In genomic region chr22:20392983-20393704, GRCh38 we compare ENCODE assay signal across 8 cellular contexts. TPM values are rescaled to one million over a fixed set of nuclear protein-coding genes. Genes with fewer than 3 reads are reported as not detected.
DNase-seq lines count a peak whose midpoint lies in the region; ATAC-seq and TF ChIP-seq lines count a peak whose summit lies in the region.

No MANE protein-coding gene starts in this region.

- WGBS in IMR-90 (ENCODE audit: extremely low coverage in 2 of 2, insufficient read length in 1 of 2), 2 experiments = 100% methylated on average over 6 of the region's 23 CpGs; no CpG with 5 or more reads in 1 of the 2 experiments

- no peaks in the 10 kb centered on the region for H3K9me3 Mint-ChIP-seq in effector memory CD8-positive, alpha-beta T cell
- no peaks in the 10 kb centered on the region for H3K9me3 Mint-ChIP-seq in nephron

- peak overlapping the region; percentile 93 for H3K9ac ChIP-seq in BLaER1
- no peak overlapping the region; the same call in 1 of the 2 replicates for H3K9ac ChIP-seq in IMR-90 (ENCODE audit: low read depth, low read length)

- no peak for DNase-seq in IMR-90
- DNase-seq in effector memory CD8-positive, alpha-beta T cell = no peak
- no peak for DNase-seq in NCI-H128 (lab: John Stamatoyannopoulos, UW; ENCODE audit: unreplicated experiment)
- DNase-seq in T-helper 9 cell = no peak
- DNase-seq in AG08395 (ENCODE audit: low spot score) = no peak
- no peak for DNase-seq in foreskin melanocyte

- H3K4me1 Mint-ChIP-seq in effector memory CD8-positive, alpha-beta T cell (ENCODE audit: low read depth in 2 of 2) = peaks cover 31 to 37% of the 10 kb centered on the region in 2 donors
- peaks cover 33% of the 10 kb centered on the region for H3K4me1 Mint-ChIP-seq in nephron

- H3K36me3 Mint-ChIP-seq in effector memory CD8-positive, alpha-beta T cell (ENCODE audit: insufficient read depth) = no peaks in the 10 kb centered on the region
- peaks cover 4% of the 10 kb centered on the region for H3K36me3 Mint-ChIP-seq in nephron (ENCODE audit: low read depth)

- dilution Hi-C loops in IMR-90 (cut with HindIII; ENCODE audit: low sequenced_read_pairs, unreplicated experiment) = no loop called here

- peaks cover 22 to 37% of the 10 kb centered on the region in 2 experiments for H3K79me1 ChIP-seq in IMR-90 (ENCODE audit: low read depth in 1 of 2, low read length in 2 of 2)

- no peak overlapping the region for H3K18ac ChIP-seq in IMR-90 (ENCODE audit: low read depth, low read length)

- peak overlapping the region; percentile 88 to 95 for H3K27ac Mint-ChIP-seq in effector memory CD8-positive, alpha-beta T cell
- H3K27ac Mint-ChIP-seq in nephron = peak overlapping the region; percentile 98 to 99 (median 99)

- peak overlapping the region; percentile 93 for H3K4ac ChIP-seq in IMR-90 (ENCODE audit: low read depth, low read length)

- TF ChIP-seq RAD21 in IMR-90 (IDR thresholded peaks at IDR 0.05; ENCODE audit: low read length) = no peak

- TF ChIP-seq POLR2A in IMR-90 (IDR thresholded peaks at IDR 0.05; ENCODE audit: low read depth, low read length) = no peak

- no peaks in the 10 kb centered on the region for H3K27me3 Mint-ChIP-seq in effector memory CD8-positive, alpha-beta T cell
- no peaks in the 10 kb centered on the region for H3K27me3 Mint-ChIP-seq in nephron (ENCODE audit: low read depth)

- H4K5ac ChIP-seq in IMR-90 (ENCODE audit: low read depth, low read length) = peak overlapping the region; percentile 99

- H4K91ac ChIP-seq in IMR-90 (ENCODE audit: insufficient read depth, low read depth, low read length) = peak overlapping the region; percentile 94; the same call in 1 of the 2 replicates

- no peak overlapping the region for H3K23ac ChIP-seq in IMR-90 (ENCODE audit: low read depth, low read length)

- peak overlapping the region; percentile 38; the same call in 1 of the 2 replicates for H2BK120ac ChIP-seq in IMR-90 (ENCODE audit: low read depth, low read length)

- TF ChIP-seq CTCF in IMR-90 (conservative IDR thresholded peaks at IDR 0.05; ENCODE audit: low read depth, low read length) = no peak
- no peak for TF ChIP-seq CTCF in nephron (IDR thresholded peaks at IDR 0.05; ENCODE audit: unreplicated experiment in 3 of 3)

- H3K4me3 ChIP-seq in BLaER1 (peak overlapping the region; percentile 87), IMR-90 (ENCODE audit: insufficient read depth, low read depth, low read length) (no peak overlapping the region; the same call in 1 of the 2 replicates)

- peaks cover 30% of the 10 kb centered on the region for H3K9me1 ChIP-seq in IMR-90 (ENCODE audit: insufficient read depth, low read length)

- H2BK5ac ChIP-seq in IMR-90 (ENCODE audit: low read depth, low read length, poor library complexity, severe bottlenecking) = peak overlapping the region; percentile 80

- no peak overlapping the region for H3K56ac ChIP-seq in IMR-90 (ENCODE audit: extremely low read depth, insufficient read depth, low read length)

- ATAC-seq in IMR-90 (ENCODE audit: low read depth) = no peak
- no peak for ATAC-seq in effector memory CD8-positive, alpha-beta T cell (replicated peaks)

- peak overlapping the region; percentile 98 for H3K4me2 ChIP-seq in BLaER1
- peak overlapping the region; percentile 95 for H3K4me2 ChIP-seq in IMR-90 (ENCODE audit: low read depth, low read length)

- peak overlapping the region; percentile 98 to 100 for H4K8ac ChIP-seq in IMR-90 (ENCODE audit: low read depth in 2 of 2, low read length in 2 of 2)

- POLR2A ChIA-PET in IMR-90 (lab: Charles Lee; ENCODE audit: unreplicated experiment) = interaction anchor here (0.6 kb wide), 1 partner anchor 73 kb away, joined by 3 read pairs; the partner anchor contains the start of gene DGCR6L

- peak overlapping the region; percentile 99 for H2AFZ ChIP-seq in IMR-90 (replicated peaks; ENCODE audit: low read length, poor library complexity)

- no TSS peak for BruUV-seq in IMR-90 (replicated peaks; lab: Mats Ljungman, UMichigan)

- peak overlapping the region; percentile 91 for H3K27ac ChIP-seq in BLaER1
- H3K27ac ChIP-seq in IMR-90 (ENCODE audit: insufficient read depth, low read length) = peak overlapping the region; percentile 84

- no peak overlapping the region for H2BK20ac ChIP-seq in IMR-90 (ENCODE audit: low read depth, low read length)

- peak overlapping the region; percentile 83 to 87 for H3K4me3 Mint-ChIP-seq in effector memory CD8-positive, alpha-beta T cell
- H3K4me3 Mint-ChIP-seq in nephron = peak overlapping the region; percentile 93 to 96 (median 93)

- no peaks in the 10 kb centered on the region for H3K27me3 ChIP-seq in BLaER1
- H3K27me3 ChIP-seq in IMR-90 (ENCODE audit: control insufficient read depth, insufficient read depth, low read length) = no peaks in the 10 kb centered on the region

- peak overlapping the region; percentile 96 for H2AK9ac ChIP-seq in IMR-90 (replicated peaks; ENCODE audit: low read depth, low read length, poor library complexity)

- peak overlapping the region; percentile 91 for H2AK5ac ChIP-seq in IMR-90 (ENCODE audit: low read depth, low read length)

- peak overlapping the region; percentile 94 for H3K14ac ChIP-seq in IMR-90 (replicated peaks; ENCODE audit: low read depth, low read length)

- in situ Hi-C loops in IMR-90 (cut with MboI; ENCODE audit: low sequenced_read_pairs) = loop anchor here (10.0 kb wide), 1 partner anchor 62 kb away; no protein-coding TSS in a partner anchor

- H3K36me3 ChIP-seq in BLaER1 = no peaks in the 10 kb centered on the region
- H3K36me3 ChIP-seq in IMR-90 (ENCODE audit: control insufficient read depth, insufficient read depth, low read length) = 0 out of 2 replicates have a peak, but pooled peaks cover 3% of the 10 kb centered on the region

- peaks cover 38% of the 10 kb centered on the region for H3K4me1 ChIP-seq in BLaER1
- H3K4me1 ChIP-seq in IMR-90 (ENCODE audit: control insufficient read depth, insufficient read depth, low read length) = peaks cover 14% of the 10 kb centered on the region

- CTCF ChIA-PET in IMR-90 (lab: Yijun Ruan, JAX) = interaction anchor here (1.1 kb wide), 1 partner anchor 236 kb away, joined by 3 read pairs; no protein-coding TSS in a partner anchor

- peaks cover 7% of the 10 kb centered on the region for H3K9me3 ChIP-seq in BLaER1
- peaks cover 5% of the 10 kb centered on the region for H3K9me3 ChIP-seq in IMR-90 (ENCODE audit: control insufficient read depth, insufficient read depth, low read length)

- intact Hi-C loops in IMR-90 (cut with micrococcal nuclease) = no loop called here

- peaks cover 38% of the 10 kb centered on the region for H4K20me1 ChIP-seq in BLaER1
- peaks cover 13% of the 10 kb centered on the region for H4K20me1 ChIP-seq in IMR-90 (ENCODE audit: insufficient read depth, low read length)

- no peak overlapping the region for H2BK15ac ChIP-seq in IMR-90 (ENCODE audit: low read depth, low read length)

TF ChIP-seq in IMR-90, 13 proteins besides CTCF, POLR2A, EP300 and RAD21:
- no peak for TF ChIP-seq MAFK (IDR thresholded peaks at IDR 0.05; ENCODE audit: low read depth, low read length)
- no peak for TF ChIP-seq USF2 (IDR thresholded peaks at IDR 0.05; ENCODE audit: low read depth, low read length)
- 0 out of 2 replicates have a peak, but pooled peaks have one; percentile 5 for TF ChIP-seq CEBPB (IDR thresholded peaks at IDR 0.05; ENCODE audit: low read depth, low read length)
- no peak for TF ChIP-seq CHD1 (IDR thresholded peaks at IDR 0.05; ENCODE audit: low read depth, low read length)
- no peak for TF ChIP-seq MXI1 (IDR thresholded peaks at IDR 0.05; ENCODE audit: borderline replicate concordance, low read depth, low read length)

RNA-seq across cellular contexts. Expression of gene ZNF74, which starts 0.8 kb away (rescaled TPM):
- total RNA-seq in IMR-90 (2012; rRNA removed) = 6.9 and 7.5 TPM in 2 replicates
- polyA plus RNA-seq in IMR-90 (2012; rRNA removed) = 8.4 TPM in 2 replicates
- 5.9 and 10.0 TPM in 2 replicates for polyA plus RNA-seq in IMR-90 (2012; cell fraction: cytosol; rRNA removed)
- polyA plus RNA-seq in IMR-90 (2012; cell fraction: nucleus; rRNA removed; ENCODE audit: low replicate concordance) = 14.7 and 28.8 TPM in 2 replicates

RNA-seq across cellular contexts. Expression of gene SCARF2, which starts 44.5 kb away (rescaled TPM):
- total RNA-seq in IMR-90 (2012; rRNA removed) = 3.4 and 4.2 TPM in 2 replicates
- 37.0 and 55.8 TPM in 2 replicates for polyA plus RNA-seq in IMR-90 (2012; rRNA removed)
- 44.5 and 81.9 TPM in 2 replicates for polyA plus RNA-seq in IMR-90 (2012; cell fraction: cytosol; rRNA removed)
- 68.1 and 248 TPM in 2 replicates for polyA plus RNA-seq in IMR-90 (2012; cell fraction: nucleus; rRNA removed; ENCODE audit: low replicate concordance)
